8 cellular contexts compared by ENCODE assay signal in the genomic region with DNA sequence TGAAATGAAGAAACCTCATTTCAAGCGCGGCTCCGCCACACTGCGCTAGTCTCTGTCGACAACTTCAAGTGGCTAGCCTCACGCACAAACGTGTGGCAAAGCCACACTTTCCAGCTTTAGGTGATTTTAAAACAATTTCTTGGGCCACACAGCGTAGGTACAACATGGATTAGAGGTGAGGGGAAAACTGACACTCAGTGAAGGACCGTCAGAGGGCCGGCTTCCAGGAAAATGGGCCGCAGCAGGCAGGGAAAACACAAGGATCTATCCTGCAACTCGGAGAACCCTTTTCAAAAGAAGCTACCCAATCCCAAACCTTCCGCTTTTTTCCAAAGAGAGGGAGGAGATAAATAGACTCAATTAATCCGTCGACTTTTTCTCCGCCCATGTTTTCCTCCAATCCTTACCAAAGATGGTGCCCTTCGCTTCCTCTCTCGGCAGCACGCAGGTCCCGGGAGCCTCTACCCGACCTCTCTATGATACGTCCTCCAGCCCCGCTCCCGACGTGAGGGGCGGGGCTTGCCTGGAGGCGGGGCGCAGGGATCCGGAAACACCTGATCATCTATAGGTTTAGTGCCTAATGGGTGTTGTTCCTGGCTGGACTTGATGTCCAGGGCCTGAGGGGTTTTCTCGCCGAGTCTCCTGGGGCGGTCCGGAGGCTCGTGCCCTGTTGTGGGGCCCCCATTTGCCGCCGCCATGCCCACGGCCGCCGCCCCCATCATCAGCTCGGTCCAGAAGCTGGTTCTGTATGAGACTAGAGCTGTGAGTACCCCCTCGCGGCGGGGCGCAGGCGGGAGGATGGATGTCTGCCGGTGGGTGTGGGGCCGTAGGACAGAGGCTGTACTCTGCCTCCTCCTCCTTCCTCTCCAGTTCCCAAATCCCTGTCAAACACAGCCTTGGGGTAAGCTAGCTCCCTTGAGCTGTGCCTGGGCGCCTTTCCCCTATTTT.
DNase-seq lines count a peak whose midpoint lies in the region; TF ChIP-seq lines count a peak whose summit lies in the region.

A gene (minus strand): TSS at position 463 of the 948 bp plus-strand sequence. CDS start 15,457 bp downstream, outside the sequence.
A gene (plus strand): TSS at position 557 of the 948 bp plus-strand sequence. CDS start 140 bp downstream, at position 697.

- H3K9me3 Mint-ChIP-seq in nephron = no peaks in the 10 kb centered on the region
- no peaks in the 10 kb centered on the region for H3K9me3 Mint-ChIP-seq in stimulated activated naive CD8-positive, alpha-beta T cell treated with anti-CD3 and anti-CD28 coated beads, Interleukin-15, Interleukin-2, amounts not matched to agents 100 ng/mL and 50 ng/mL, for 24 hours

- peaks cover 11% of the 10 kb centered on the region for H3K36me3 Mint-ChIP-seq in nephron (ENCODE audit: low read depth)
- peaks cover 6% of the 10 kb centered on the region for H3K36me3 Mint-ChIP-seq in stimulated activated naive CD8-positive, alpha-beta T cell treated with anti-CD3 and anti-CD28 coated beads, Interleukin-15, Interleukin-2, amounts not matched to agents 100 ng/mL and 50 ng/mL, for 24 hours (ENCODE audit: low read depth)

- TF ChIP-seq CTCF in LNCAP (IDR thresholded peaks at IDR 0.05) (peak; percentile 37; the same call in 1 of the 2 replicates), fibroblast of pulmonary artery (IDR thresholded peaks at IDR 0.05; ENCODE audit: low read length, missing control alignments) (peak; percentile 22), nephron (IDR thresholded peaks at IDR 0.05; ENCODE audit: unreplicated experiment in 3 of 3) (peak in 1 of 3 experiments; percentile 8)

- peaks cover 4% of the 10 kb centered on the region for H3K27me3 Mint-ChIP-seq in nephron (ENCODE audit: low read depth)
- no peaks in the 10 kb centered on the region for H3K27me3 Mint-ChIP-seq in stimulated activated naive CD8-positive, alpha-beta T cell treated with anti-CD3 and anti-CD28 coated beads, Interleukin-15, Interleukin-2, amounts not matched to agents 100 ng/mL and 50 ng/mL, for 24 hours

- peak within 1 kb of the TSS; percentile 83 for H3K4me3 ChIP-seq in fibroblast of pulmonary artery (replicated peaks; ENCODE audit: low read depth, low read length)

- DNase-seq in EL (peak; percentile 95), GOT3 (lab: John Stamatoyannopoulos, UW) (peak; percentile 55), RPMI8226 (peak; percentile 90), fibroblast of pulmonary artery (ENCODE audit: low read depth) (peak; percentile 93)
- peak; percentile 84 for DNase-seq in activated T-helper 9 cell treated with anti-CD3 and anti-CD28 coated beads, Interleukin-2, amount 50 U/mL, for 16 hours (ENCODE audit: low read depth)

- H3K4me3 Mint-ChIP-seq in nephron = peak within 1 kb of the TSS; percentile 88 to 94 (median 91)
- H3K4me3 Mint-ChIP-seq in stimulated activated naive CD8-positive, alpha-beta T cell treated with anti-CD3 and anti-CD28 coated beads, Interleukin-15, Interleukin-2, amounts not matched to agents 100 ng/mL and 50 ng/mL, for 24 hours = peak within 1 kb of the TSS; percentile 90

- H3K27ac Mint-ChIP-seq in nephron = peak within 1 kb of the TSS; percentile 97 to 98 (median 97)
- H3K27ac Mint-ChIP-seq in stimulated activated naive CD8-positive, alpha-beta T cell treated with anti-CD3 and anti-CD28 coated beads, Interleukin-15, Interleukin-2, amounts not matched to agents 100 ng/mL and 50 ng/mL, for 24 hours = peak within 1 kb of the TSS; percentile 88

- peaks cover 17% of the 10 kb centered on the region for H3K4me1 Mint-ChIP-seq in nephron
- H3K4me1 Mint-ChIP-seq in stimulated activated naive CD8-positive, alpha-beta T cell treated with anti-CD3 and anti-CD28 coated beads, Interleukin-15, Interleukin-2, amounts not matched to agents 100 ng/mL and 50 ng/mL, for 24 hours (ENCODE audit: low read depth) = peaks cover 43% of the 10 kb centered on the region

Comparison
In these comparisons a context has a peak if more than half of its experiments do, and no peak if none do; other contexts are left out.
1. Peak in every context shown above with its lines: DNase-seq and H3K4me3 ChIP-seq.